Comparison of ENCODE assay signal across 1 cellular context in the genomic region with DNA sequence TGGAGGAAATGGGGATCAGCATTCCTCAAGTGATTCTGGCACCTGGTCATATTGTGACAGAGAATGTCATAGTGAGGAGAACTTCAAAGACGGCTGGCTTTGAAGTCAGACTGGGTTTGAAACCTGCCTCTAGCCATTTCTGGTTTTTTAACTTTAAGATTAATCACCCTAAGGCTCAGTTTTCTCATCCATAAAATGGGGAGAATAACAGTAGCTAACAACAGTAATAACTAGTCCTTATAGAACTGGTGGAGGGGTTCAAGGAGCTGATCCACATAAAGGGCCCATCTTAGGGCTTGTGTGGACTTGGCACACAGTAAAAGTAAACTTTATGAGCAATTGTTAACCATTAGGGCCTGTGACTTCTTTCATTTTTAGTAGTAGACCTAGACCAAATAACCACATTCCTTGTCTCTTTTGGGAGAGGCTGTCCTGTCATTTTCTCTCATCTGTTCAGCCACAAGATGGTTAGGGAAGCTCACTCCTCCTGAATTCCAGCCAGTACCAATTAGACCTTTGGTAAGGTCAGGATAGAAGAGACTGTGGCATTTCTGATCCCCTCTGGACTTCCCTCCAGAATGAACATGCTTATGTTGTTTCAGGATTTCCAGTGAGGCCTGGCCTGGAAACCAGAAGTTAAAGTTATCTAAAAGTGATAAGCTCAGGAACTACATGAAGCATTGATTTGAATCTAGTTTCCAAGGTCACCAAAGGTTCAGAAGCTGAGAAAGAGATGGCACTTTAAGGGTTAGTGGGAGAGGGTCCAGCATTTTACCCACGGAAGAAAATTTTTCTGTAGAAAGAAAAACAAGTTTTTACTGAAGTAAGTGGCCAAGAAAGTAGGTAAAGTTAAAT.
TF ChIP-seq lines count a peak whose summit lies in the region.

No MANE protein-coding gene starts in this region.

TF ChIP-seq in HCT116, 20 proteins besides CTCF, POLR2A, EP300 and RAD21 (continued from another document):
- TF ChIP-seq, protein P1, sequence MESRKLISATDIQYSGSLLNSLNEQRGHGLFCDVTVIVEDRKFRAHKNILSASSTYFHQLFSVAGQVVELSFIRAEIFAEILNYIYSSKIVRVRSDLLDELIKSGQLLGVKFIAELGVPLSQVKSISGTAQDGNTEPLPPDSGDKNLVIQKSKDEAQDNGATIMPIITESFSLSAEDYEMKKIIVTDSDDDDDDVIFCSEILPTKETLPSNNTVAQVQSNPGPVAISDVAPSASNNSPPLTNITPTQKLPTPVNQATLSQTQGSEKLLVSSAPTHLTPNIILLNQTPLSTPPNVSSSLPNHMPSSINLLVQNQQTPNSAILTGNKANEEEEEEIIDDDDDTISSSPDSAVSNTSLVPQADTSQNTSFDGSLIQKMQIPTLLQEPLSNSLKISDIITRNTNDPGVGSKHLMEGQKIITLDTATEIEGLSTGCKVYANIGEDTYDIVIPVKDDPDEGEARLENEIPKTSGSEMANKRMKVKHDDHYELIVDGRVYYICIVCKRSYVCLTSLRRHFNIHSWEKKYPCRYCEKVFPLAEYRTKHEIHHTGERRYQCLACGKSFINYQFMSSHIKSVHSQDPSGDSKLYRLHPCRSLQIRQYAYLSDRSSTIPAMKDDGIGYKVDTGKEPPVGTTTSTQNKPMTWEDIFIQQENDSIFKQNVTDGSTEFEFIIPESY (IDR thresholded peaks at IDR 0.05; ENCODE audit: extremely low read depth, insufficient replicate concordance, low read length) = no peak
- TF ChIP-seq ZFX (IDR thresholded peaks at IDR 0.05) = no peak
